Comparison of ENCODE assay signal across 8 cellular contexts in the genomic region with DNA sequence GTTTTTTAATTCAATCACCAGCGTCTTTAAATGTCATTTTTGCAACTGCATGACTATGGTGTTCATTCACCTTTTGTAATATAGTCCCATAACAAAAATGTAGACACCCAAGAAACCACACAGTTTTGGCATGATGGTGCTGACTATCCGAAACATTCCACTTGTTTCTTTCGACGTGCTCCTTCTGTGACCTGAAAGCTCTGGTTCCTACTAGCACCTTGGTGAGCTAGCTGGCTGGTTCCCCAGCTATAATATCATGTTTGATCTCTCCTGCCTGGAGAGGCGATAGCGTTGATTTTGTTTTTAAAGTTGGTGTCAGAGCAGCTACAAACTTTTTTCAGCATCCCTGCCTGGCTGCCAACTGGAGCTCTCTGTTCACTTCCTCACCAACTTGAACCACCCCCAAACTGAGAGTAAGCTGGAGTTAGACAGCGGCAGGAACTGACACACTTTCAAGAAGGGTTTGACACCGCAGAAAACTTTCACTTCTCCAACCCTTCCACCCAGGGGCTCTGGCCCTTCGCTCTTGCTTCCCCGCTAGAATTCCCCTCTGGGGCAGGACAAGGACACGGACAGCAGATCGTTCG. TPM values are rescaled to one million over a fixed set of nuclear protein-coding genes. Genes with fewer than 3 reads are reported as not detected.
DNase-seq lines count a peak whose midpoint lies in the region; ATAC-seq lines count a peak whose summit lies in the region.

No MANE protein-coding gene starts in this region.

- H3K9me3 ChIP-seq in endocrine pancreas (ENCODE audit: control insufficient read depth, low read length): no peaks in the 10 kb centered on the region

- H3K9ac ChIP-seq in endocrine pancreas (ENCODE audit: control insufficient read depth, insufficient read depth, low read length): peak overlapping the region; percentile 75
- peak overlapping the region; percentile 97 for H3K9ac ChIP-seq in mesendoderm (ENCODE audit: low read length)

- H4K8ac ChIP-seq in mesendoderm (ENCODE audit: low read depth, low read length): no peak overlapping the region

- H3K79me1 ChIP-seq in mesendoderm (ENCODE audit: low read length): peaks cover 12% of the 10 kb centered on the region

- H3K27ac ChIP-seq in mesendoderm (ENCODE audit: low read depth, low read length): peak overlapping the region; percentile 87

- H3K27me3 ChIP-seq in endocrine pancreas (ENCODE audit: control insufficient read depth, insufficient read depth, low read length) (no peaks in the 10 kb centered on the region), mesendoderm (ENCODE audit: insufficient read depth, low read length, poor library complexity) (no peaks in the 10 kb centered on the region)

- H3K4me3 ChIP-seq in endocrine pancreas (ENCODE audit: control insufficient read depth, insufficient read depth, low read length) (peak overlapping the region; percentile 94), mesendoderm (ENCODE audit: low read length) (peak overlapping the region; percentile 91)

- WGBS in mesendoderm (ENCODE audit: extremely low coverage, insufficient coverage, low lambda C conversion rate): no CpG with 5 or more reads among the region's 13 CpGs

- no peak overlapping the region for H2BK15ac ChIP-seq in mesendoderm (replicated peaks; ENCODE audit: low read depth)

- peak overlapping the region; percentile 99 for H3K56ac ChIP-seq in mesendoderm (ENCODE audit: low read length)

- H3K4me1 ChIP-seq in endocrine pancreas (ENCODE audit: control insufficient read depth, insufficient read depth, low read length) (peaks cover 9% of the 10 kb centered on the region), mesendoderm (ENCODE audit: control insufficient read depth, low read depth, low read length) (no peaks in the 10 kb centered on the region)

- H3K36me3 ChIP-seq in endocrine pancreas (ENCODE audit: control insufficient read depth, insufficient read depth, low read length): no peaks in the 10 kb centered on the region
- H3K36me3 ChIP-seq in mesendoderm (ENCODE audit: control insufficient read depth, insufficient read depth, low read length): no peaks in the 10 kb centered on the region

- H3K18ac ChIP-seq in mesendoderm (ENCODE audit: low read length): peak overlapping the region; percentile 66

- peak overlapping the region; percentile 27 for H3K4me2 ChIP-seq in mesendoderm (ENCODE audit: low read length)

- H2AK5ac ChIP-seq in mesendoderm (ENCODE audit: low read length): no peak overlapping the region

- no peak overlapping the region for H3K23ac ChIP-seq in mesendoderm (ENCODE audit: low read length)

- peak; percentile 57 for ATAC-seq in HG02938 (IDR thresholded peaks at IDR 0.05; ENCODE audit: unreplicated experiment)

- H2BK5ac ChIP-seq in mesendoderm (ENCODE audit: low read length): no peak overlapping the region

- no peak overlapping the region for H4K5ac ChIP-seq in mesendoderm (ENCODE audit: low read length)

- no peak overlapping the region for H3K4ac ChIP-seq in mesendoderm (ENCODE audit: low read depth, low read length)

- peak; percentile 31 for DNase-seq in NK-92 treated with Interleukin-12 subunit alpha and Interleukin-12 subunit beta, amount 100 ng/mL, for 24 hours (lab: John Stamatoyannopoulos, UW)
- DNase-seq in NK-92 (lab: John Stamatoyannopoulos, UW; ENCODE audit: unreplicated experiment) (no peak), NCI-H446 treated with DMSO at 0.1 percent for 48 hours (lab: John Stamatoyannopoulos, UW) (peak; percentile 27), mesendoderm (peak; percentile 73)
- peak; percentile 23 to 34 for DNase-seq in activated CD4-positive, alpha-beta T cell treated with anti-CD3 and anti-CD28 coated beads, Interleukin-2, amount 50 U/mL, for 4 hours
- peak; percentile 24 to 46 for DNase-seq in stimulated activated CD8-positive, alpha-beta memory T cell treated with anti-CD3 and anti-CD28 coated beads, Interleukin-7, amount 100 ng/mL, for 4 hours (ENCODE audit: low read depth in 2 of 2)

- no peak overlapping the region for H2BK120ac ChIP-seq in mesendoderm (ENCODE audit: low read depth, low read length)

- H3K79me2 ChIP-seq in mesendoderm (ENCODE audit: control insufficient read depth, insufficient read depth, low read length): peaks cover 22% of the 10 kb centered on the region

RNA-seq across cellular contexts. Expression of a gene that starts 1.1 kb away (rescaled TPM):
- polyA plus RNA-seq in mesendoderm (2013, experiment 1 of 2): 4.6 TPM
- polyA plus RNA-seq in mesendoderm (2013, experiment 2 of 2): 4.5 TPM

RNA-seq across cellular contexts. Expression of a gene that starts 14.5 kb away (rescaled TPM):
- 16.0 TPM for polyA plus RNA-seq in mesendoderm (2013, experiment 1 of 2)
- 16.7 TPM for polyA plus RNA-seq in mesendoderm (2013, experiment 2 of 2)
